In genomic region chr1:25526753-25527152, GRCh38 we compare ENCODE assay signal across 24 cellular contexts.
"Had no signal": no experiment of that assay in that cellular context is flagged by ENCODE, and none has a peak within 500 bp of the region (broad histone marks: within the 10 kb centered on the region; RNA-seq: fewer than 3 reads in every experiment).

No MANE protein-coding gene starts in this region.

- H3K9me3 ChIP-seq: colonic mucosa, esophagus squamous epithelium, ovary, psoas muscle, upper lobe of left lung had no signal

- H3K27ac ChIP-seq: colonic mucosa, esophagus squamous epithelium, ovary, psoas muscle, skin epidermis, spleen, tibial nerve, upper lobe of left lung had no signal

- DNase-seq: colonic mucosa; effector memory CD4-positive, alpha-beta T cell; erythroblast; esophagus squamous epithelium; hypothalamus; immature natural killer cell; islet precursor cell; natural killer cell; occipital lobe; ovary; psoas muscle; right cardiac atrium; spleen; stimulated activated CD4-positive, alpha-beta T cell treated with anti-CD3 and anti-CD28 coated beads, Interleukin-4, amount 100 ng/mL, for 4 hours; upper lobe of left lung had no signal

- H3K4me1 ChIP-seq: colonic mucosa, psoas muscle, tibial nerve, upper lobe of left lung had no signal

- H3K27me3 ChIP-seq: colonic mucosa, esophagus squamous epithelium, ovary, spleen, tibial nerve, upper lobe of left lung had no signal

- FAIRE-seq: endothelial cell of umbilical vein, frontal cortex, urothelium cell line had no signal

- H3K4me3 ChIP-seq: colonic mucosa, esophagus squamous epithelium, lung, ovary, psoas muscle, skin epidermis, spleen, thoracic aorta, tibial nerve, upper lobe of left lung had no signal

- H3K36me3 ChIP-seq: colonic mucosa, esophagus squamous epithelium, ovary, spleen, thoracic aorta, tibial nerve, upper lobe of left lung had no signal

- ATAC-seq: left lobe of liver; natural killer cell; psoas muscle; right cardiac atrium; stimulated activated memory B cell treated with anti-CD40 and anti-IgM and Interleukin-4, amounts not matched to agents 10 μg/mL and 1 μg/mL and 100 μg/mL, for 72 hours had no signal
